Comparison of ENCODE assay signal across 10 cellular contexts in the genomic region with DNA sequence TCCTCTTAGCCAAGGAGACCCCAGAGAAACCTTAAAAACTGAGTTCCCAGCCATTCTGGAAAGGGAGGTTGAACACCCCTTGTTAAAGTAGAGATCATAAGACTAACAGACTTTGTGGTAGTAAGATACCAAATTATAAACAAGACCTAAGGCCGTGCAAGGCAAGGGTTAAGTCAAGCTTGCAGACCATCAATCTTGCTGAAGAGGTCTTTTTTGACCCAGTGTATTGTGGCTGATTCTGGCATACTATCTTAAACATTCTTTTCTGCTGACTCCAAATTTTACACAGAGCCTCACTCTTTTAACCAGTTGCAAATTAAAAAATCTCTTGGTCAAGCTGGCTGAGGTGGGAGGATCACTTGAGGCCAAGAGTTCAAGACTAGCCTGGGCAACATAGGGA. TPM values are rescaled to one million over a fixed set of nuclear protein-coding genes. Genes with fewer than 3 reads are reported as not detected.
DNase-seq lines count a peak whose midpoint lies in the region; ATAC-seq and TF ChIP-seq lines count a peak whose summit lies in the region.
"Had no signal": no experiment of that assay in that cellular context is flagged by ENCODE, and none has a peak within 500 bp of the region (broad histone marks: within the 10 kb centered on the region; RNA-seq: fewer than 3 reads in every experiment).

No MANE protein-coding gene starts in this region.

- no peak for ATAC-seq in HG03280 (IDR thresholded peaks at IDR 0.05; ENCODE audit: unreplicated experiment)

- intact Hi-C loops in OCI-LY7 (cut with micrococcal nuclease; ENCODE audit: unreplicated experiment): loop anchor here (10.0 kb wide), 1 partner anchor 268 kb away; a partner anchor contains a TSS

- H4K20me1 ChIP-seq in OCI-LY7 (ENCODE audit: insufficient read depth, low read length): peaks cover 20% of the 10 kb centered on the region

- BruUV-seq in OCI-LY7 (replicated peaks; lab: Mats Ljungman, UMichigan): no TSS peak

- no peak overlapping the region for H2AFZ ChIP-seq in OCI-LY7 (ENCODE audit: low read length)

- H3K79me2 ChIP-seq in OCI-LY7 (ENCODE audit: insufficient read depth, low read depth, low read length): peaks cover 47% of the 10 kb centered on the region

- H3K4me2 ChIP-seq in OCI-LY7 (ENCODE audit: low read length): peak overlapping the region; percentile 52

- POLR2A ChIA-PET in OCI-LY7 (lab: Charles Lee): interaction anchor here (1.3 kb wide), 2 partner anchors 15 to 131 kb away, joined by 3 to 4 read pairs; no protein-coding TSS in a partner anchor

- peak overlapping the region; percentile 79; the same call in 1 of the 2 replicates for H3K4me3 ChIP-seq in GM12864 (ENCODE audit: low read depth, low read length)
- H3K4me3 ChIP-seq in OCI-LY7 (ENCODE audit: low read depth, low read length, poor library complexity, severe bottlenecking): peak overlapping the region; percentile 85
- peak overlapping the region; percentile 88 for H3K4me3 ChIP-seq in epithelial cell of esophagus (ENCODE audit: low read length)

- CTCF ChIA-PET in OCI-LY7 (lab: Charles Lee; ENCODE audit: unreplicated experiment): no interaction called here

- peaks cover 44% of the 10 kb centered on the region for H3K4me1 ChIP-seq in OCI-LY7 (ENCODE audit: insufficient read depth, low read length, poor library complexity, severe bottlenecking)

- H3K36me3 ChIP-seq in OCI-LY7 (ENCODE audit: insufficient read depth, low read length): peaks cover 26% of the 10 kb centered on the region

- TF ChIP-seq CTCF in GM12864 (IDR thresholded peaks at IDR 0.05; ENCODE audit: low read depth, low read length, missing control alignments) (no peak), OCI-LY7 (conservative IDR thresholded peaks at IDR 0.05; ENCODE audit: low read length) (no peak), epithelial cell of esophagus (IDR thresholded peaks at IDR 0.05; ENCODE audit: insufficient read depth, low read depth, low read length, missing control alignments) (no peak)

- DNase-seq in GM12864 (ENCODE audit: low read depth): no peak
- no peak for DNase-seq in OCI-LY7 (ENCODE audit: low spot score)
- no peak for DNase-seq in epithelial cell of esophagus (ENCODE audit: low read depth)
- DNase-seq in pons (ENCODE audit: low spot score): peak; percentile 12
- no peak for DNase-seq in effector CD8-positive, alpha-beta T cell (lab: John Stamatoyannopoulos, UW)
- no peak for DNase-seq in NCI-H146 treated with DMSO at 0.1 percent for 48 hours (lab: John Stamatoyannopoulos, UW; ENCODE audit: unreplicated experiment)
- DNase-seq in NCI-H345 (lab: John Stamatoyannopoulos, UW): no peak
- DNase-seq: foreskin melanocyte, NCI-H774 had no signal

- H3K9me3 ChIP-seq in OCI-LY7 (ENCODE audit: low read length): no peaks in the 10 kb centered on the region

- H3K9me2 ChIP-seq in OCI-LY7 (ENCODE audit: insufficient read depth, low read length): no peaks in the 10 kb centered on the region

- peak overlapping the region; percentile 80 for H3K27ac ChIP-seq in OCI-LY7 (ENCODE audit: low read depth, low read length, poor library complexity, severe bottlenecking)

RNA-seq across cellular contexts. Expression of a gene that starts 1.2 kb away (rescaled TPM):
- 113 and 117 TPM in 2 replicates for total RNA-seq in OCI-LY7 (2014; rRNA removed; shearing (Covaris generic))
- 137 and 141 TPM in 2 replicates for total RNA-seq in OCI-LY7 (2022)

RNA-seq across cellular contexts. Expression of a gene that starts 23.9 kb away (rescaled TPM):
- not detected in 2 replicates for total RNA-seq in OCI-LY7 (2014; rRNA removed; shearing (Covaris generic))
- total RNA-seq in OCI-LY7 (2022): not detected in 2 replicates

RNA-seq across cellular contexts. Expression of a gene that starts 44.9 kb away (rescaled TPM):
- total RNA-seq in OCI-LY7 (2014; rRNA removed; shearing (Covaris generic)): not detected in 2 replicates
- not detected in 2 replicates for total RNA-seq in OCI-LY7 (2022)
